In the genomic region with DNA sequence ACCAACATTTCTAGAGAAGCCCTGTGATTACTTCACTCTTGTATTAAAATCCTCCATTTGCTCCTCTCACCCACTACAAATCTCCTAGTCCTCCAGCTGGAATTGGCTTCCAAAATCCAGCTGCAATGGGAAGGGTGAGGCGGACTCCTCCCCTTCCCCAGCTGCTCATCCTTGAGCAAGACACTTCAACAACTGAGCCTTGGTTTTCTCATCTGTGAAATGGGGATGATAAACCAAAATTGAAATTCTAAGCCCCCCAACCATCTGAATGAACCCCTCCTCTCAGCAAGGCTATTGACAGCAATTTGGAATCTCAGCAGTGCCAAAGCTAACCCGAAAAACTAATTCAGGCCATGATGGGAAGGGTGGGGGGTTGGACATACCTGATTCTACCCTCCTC, we compare ENCODE assay signal across 15 cellular contexts.
"Had no signal": no experiment of that assay in that cellular context is flagged by ENCODE, and none has a peak within 500 bp of the region (broad histone marks: within the 10 kb centered on the region; RNA-seq: fewer than 3 reads in every experiment).

No MANE protein-coding gene starts in this region.

- H3K36me3 ChIP-seq: adrenal gland, colonic mucosa, transverse colon had no signal

- H3K4me3 ChIP-seq: adrenal gland, colonic mucosa, smooth muscle cell, transverse colon had no signal

- H3K9me3 ChIP-seq: adrenal gland, colonic mucosa, transverse colon had no signal

- H3K27me3 ChIP-seq: adrenal gland, colonic mucosa, transverse colon had no signal

- H3K4me1 ChIP-seq: adrenal gland, colonic mucosa had no signal

- H3K4me1 Mint-ChIP-seq: activated CD4-positive, alpha-beta T cell treated with anti-CD3 and anti-CD28 coated beads, Interleukin-2, amount 10 ng/mL, durations not matched to agents 24 days and 14 days; activated naive CD4-positive, alpha-beta T cell treated with anti-CD3 and anti-CD28 coated beads, Interleukin-2, amount 10 ng/mL, durations not matched to agents 7 days and 5 days; stimulated activated effector memory CD8-positive, alpha-beta T cell treated with anti-CD3 and anti-CD28 coated beads, Interleukin-12 subunit alpha, Interleukin-12 subunit beta, amount 100 ng/mL, for 72 hours had no signal

- H3K27me3 Mint-ChIP-seq: activated CD4-positive, alpha-beta T cell treated with anti-CD3 and anti-CD28 coated beads, Interleukin-2, amount 10 ng/mL, durations not matched to agents 24 days and 14 days had no signal

- H3K4me3 Mint-ChIP-seq: activated CD4-positive, alpha-beta T cell treated with anti-CD3 and anti-CD28 coated beads, Interleukin-2, amount 10 ng/mL, durations not matched to agents 24 days and 14 days; activated naive CD4-positive, alpha-beta T cell treated with anti-CD3 and anti-CD28 coated beads, Interleukin-2, amount 10 ng/mL, durations not matched to agents 7 days and 5 days; stimulated activated effector memory CD8-positive, alpha-beta T cell treated with anti-CD3 and anti-CD28 coated beads, Interleukin-12 subunit alpha, Interleukin-12 subunit beta, amount 100 ng/mL, for 72 hours; T-cell had no signal

- H3K27ac ChIP-seq: adrenal gland, colonic mucosa had no signal

- H3K9me3 Mint-ChIP-seq: activated CD4-positive, alpha-beta T cell treated with anti-CD3 and anti-CD28 coated beads, Interleukin-2, amount 10 ng/mL, durations not matched to agents 24 days and 14 days; activated T-helper 2 cell treated with anti-CD3 and anti-CD28 coated beads, Interferon-gamma antibody, Interleukin-2, Interleukin-4, amounts not matched to agents 10 μg/mL and 5 μg/mL and 100 μg/mL, durations not matched to agents 14 hours and 24 hours and 36 hours had no signal

- H3K27ac Mint-ChIP-seq: activated CD4-positive, alpha-beta T cell treated with anti-CD3 and anti-CD28 coated beads, Interleukin-2, amount 10 ng/mL, durations not matched to agents 24 days and 14 days; activated naive CD4-positive, alpha-beta T cell treated with anti-CD3 and anti-CD28 coated beads, Interleukin-2, amount 10 ng/mL, durations not matched to agents 7 days and 5 days; activated T-helper 2 cell treated with anti-CD3 and anti-CD28 coated beads, Interferon-gamma antibody, Interleukin-2, Interleukin-4, amounts not matched to agents 10 μg/mL and 5 μg/mL and 100 μg/mL, durations not matched to agents 14 hours and 24 hours and 36 hours; stimulated activated effector memory CD8-positive, alpha-beta T cell treated with anti-CD3 and anti-CD28 coated beads, Interleukin-12 subunit alpha, Interleukin-12 subunit beta, amount 100 ng/mL, for 72 hours had no signal

- H3K36me3 Mint-ChIP-seq: activated naive CD4-positive, alpha-beta T cell treated with anti-CD3 and anti-CD28 coated beads, Interleukin-2, amount 10 ng/mL, durations not matched to agents 7 days and 5 days; stimulated activated effector memory CD8-positive, alpha-beta T cell treated with anti-CD3 and anti-CD28 coated beads, Interleukin-12 subunit alpha, Interleukin-12 subunit beta, amount 100 ng/mL, for 72 hours; T-cell had no signal

- DNase-seq: activated CD4-positive, alpha-beta T cell treated with anti-CD3 and anti-CD28 coated beads, Interleukin-2, amount 10 ng/mL, durations not matched to agents 24 days and 14 days; activated naive CD4-positive, alpha-beta T cell treated with anti-CD3 and anti-CD28 coated beads, Interleukin-2, amount 10 ng/mL, durations not matched to agents 7 days and 5 days; activated T-cell treated with anti-CD3 and anti-CD28 coated beads for 4 hours; adrenal gland; caudate nucleus; colonic mucosa; kidney glomerular epithelial cell; posterior cingulate gyrus; right cardiac atrium; T-cell; T1000; transverse colon had no signal
